8 cellular contexts compared by ENCODE assay signal in the genomic region with DNA sequence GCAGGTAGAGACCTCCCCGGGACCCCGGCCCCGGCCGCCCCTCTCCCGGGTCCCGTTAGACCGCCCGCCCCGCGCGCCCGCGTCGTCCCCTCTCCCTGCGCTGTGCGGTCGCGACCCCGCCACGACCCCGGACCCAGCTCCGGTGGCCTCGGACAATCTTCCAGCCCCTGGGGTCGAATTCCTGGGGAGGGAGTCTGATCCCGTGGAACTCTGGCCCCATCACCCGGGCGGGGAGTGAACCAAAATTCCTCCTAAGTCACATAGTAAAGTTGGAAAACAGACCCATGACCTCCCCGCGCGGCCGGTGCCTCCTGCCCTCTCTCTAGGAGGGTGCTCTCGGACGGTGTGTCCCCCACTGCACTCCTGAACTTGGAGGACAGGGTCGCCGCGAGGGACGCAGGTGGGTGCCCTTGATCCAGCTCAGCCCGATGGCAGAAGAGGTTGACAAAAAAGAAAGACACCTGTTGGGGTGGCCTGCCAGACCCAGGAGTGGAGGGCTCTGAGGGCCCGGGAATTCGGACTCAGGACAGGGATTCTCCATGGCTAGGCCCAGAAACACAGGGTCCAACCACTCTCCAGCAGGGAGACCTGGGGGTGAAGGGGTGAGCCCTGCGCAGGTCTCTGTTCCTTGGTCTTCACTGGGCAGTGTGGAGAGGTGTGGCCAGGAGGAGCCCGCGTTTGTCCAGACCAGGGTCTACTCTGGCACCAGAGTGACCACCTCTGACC. TPM values are rescaled to one million over a fixed set of nuclear protein-coding genes. Genes with fewer than 3 reads are reported as not detected.
A peak's percentile ranks its signal among the peaks of the same experiment; 100 is the strongest.
DNase-seq lines count a peak whose midpoint lies in the region; ATAC-seq and TF ChIP-seq lines count a peak whose summit lies in the region.

No MANE protein-coding gene starts in this region.

- no peaks in the 10 kb centered on the region for H3K36me3 Mint-ChIP-seq in activated CD8-positive, alpha-beta T cell treated with anti-CD3 and anti-CD28 coated beads, Interleukin-2, amount 10 ng/mL, durations not matched to agents 7 days and 5 days (ENCODE audit: low read depth)

- intact Hi-C loops in left ventricle myocardium inferior (cut with micrococcal nuclease): no loop called here

- TF ChIP-seq CTCF in left ventricle myocardium inferior (IDR thresholded peaks at IDR 0.05; ENCODE audit: borderline replicate concordance): no peak

- no peak for DNase-seq in activated CD8-positive, alpha-beta T cell treated with anti-CD3 and anti-CD28 coated beads, Interleukin-2, amount 10 ng/mL, durations not matched to agents 7 days and 5 days
- peak; percentile 51 for DNase-seq in left ventricle myocardium inferior
- DNase-seq in NCI-H146 treated with DMSO at 0.1 percent for 48 hours (lab: John Stamatoyannopoulos, UW; ENCODE audit: unreplicated experiment): no peak
- no peak for DNase-seq in NCI-H510A (lab: John Stamatoyannopoulos, UW)
- DNase-seq in hypothalamus (lab: John Stamatoyannopoulos, UW): no peak
- DNase-seq in NCI-H526 (lab: John Stamatoyannopoulos, UW): no peak

- H3K27me3 ChIP-seq in left ventricle myocardium inferior (ENCODE audit: low read depth) (no peaks in the 10 kb centered on the region), rectal smooth muscle tissue (ENCODE audit: control insufficient read depth, insufficient read depth, low read length) (peaks cover 4% of the 10 kb centered on the region)

- H3K36me3 ChIP-seq in ES-I3 (ENCODE audit: insufficient read depth, low read length) (no peaks in the 10 kb centered on the region), left ventricle myocardium inferior (no peaks in the 10 kb centered on the region), rectal smooth muscle tissue (ENCODE audit: control insufficient read depth, insufficient read depth, low read length) (no peaks in the 10 kb centered on the region)

- POLR2A ChIA-PET in activated CD8-positive, alpha-beta T cell treated with anti-CD3 and anti-CD28 coated beads, Interleukin-2, amount 10 ng/mL, durations not matched to agents 7 days and 5 days (lab: Charles Lee): interaction anchor here (0.6 kb wide), 1 partner anchor 312 kb away, joined by 3 read pairs; no protein-coding TSS in a partner anchor

- H3K4me1 Mint-ChIP-seq in activated CD8-positive, alpha-beta T cell treated with anti-CD3 and anti-CD28 coated beads, Interleukin-2, amount 10 ng/mL, durations not matched to agents 7 days and 5 days (ENCODE audit: low read depth): peaks cover 36% of the 10 kb centered on the region

- peaks cover 25% of the 10 kb centered on the region for H3K27me3 Mint-ChIP-seq in activated CD8-positive, alpha-beta T cell treated with anti-CD3 and anti-CD28 coated beads, Interleukin-2, amount 10 ng/mL, durations not matched to agents 7 days and 5 days (ENCODE audit: low read depth)

- H3K27ac Mint-ChIP-seq in activated CD8-positive, alpha-beta T cell treated with anti-CD3 and anti-CD28 coated beads, Interleukin-2, amount 10 ng/mL, durations not matched to agents 7 days and 5 days: no peak overlapping the region

- ATAC-seq in activated CD8-positive, alpha-beta T cell treated with anti-CD3 and anti-CD28 coated beads, Interleukin-2, amount 10 ng/mL, durations not matched to agents 7 days and 5 days: no peak

- H3K4me1 ChIP-seq in ES-I3 (ENCODE audit: insufficient read depth, low read length) (peaks cover 16% of the 10 kb centered on the region), left ventricle myocardium inferior (peaks cover 54% of the 10 kb centered on the region), rectal smooth muscle tissue (ENCODE audit: control insufficient read depth, insufficient read depth, low read length) (no peaks in the 10 kb centered on the region)

- peak overlapping the region; percentile 93 for H3K27ac ChIP-seq in left ventricle myocardium inferior (replicated peaks)
- peak overlapping the region; percentile 72 for H3K27ac ChIP-seq in rectal smooth muscle tissue (ENCODE audit: low read depth, low read length)

- peak overlapping the region; percentile 73 for H3K4me3 Mint-ChIP-seq in activated CD8-positive, alpha-beta T cell treated with anti-CD3 and anti-CD28 coated beads, Interleukin-2, amount 10 ng/mL, durations not matched to agents 7 days and 5 days

- no peaks in the 10 kb centered on the region for H3K9me3 Mint-ChIP-seq in activated CD8-positive, alpha-beta T cell treated with anti-CD3 and anti-CD28 coated beads, Interleukin-2, amount 10 ng/mL, durations not matched to agents 7 days and 5 days (ENCODE audit: insufficient read depth)

- H3K4me3 ChIP-seq in left ventricle myocardium inferior: peak overlapping the region; percentile 70
- peak overlapping the region; percentile 55 for H3K4me3 ChIP-seq in rectal smooth muscle tissue (ENCODE audit: low read length)

- H3K9me3 ChIP-seq in ES-I3 (ENCODE audit: control insufficient read depth, insufficient read depth, low read length) (no peaks in the 10 kb centered on the region), left ventricle myocardium inferior (replicated peaks) (no peaks in the 10 kb centered on the region)

- H3K9ac ChIP-seq in ES-I3 (ENCODE audit: low read depth, low read length) (peak overlapping the region; percentile 83), rectal smooth muscle tissue (ENCODE audit: low read length) (no peak overlapping the region)

- CTCF ChIA-PET in activated CD8-positive, alpha-beta T cell treated with anti-CD3 and anti-CD28 coated beads, Interleukin-2, amount 10 ng/mL, durations not matched to agents 7 days and 5 days (lab: Charles Lee): interaction anchor here (1.1 to 2.1 kb wide), 3 partner anchors 10 to 70 kb away, joined by 3 to 7 read pairs (median 4); no protein-coding TSS in a partner anchor

RNA-seq across cellular contexts. Expression of a gene that starts 0.5 kb away (rescaled TPM):
- total RNA-seq in activated CD8-positive, alpha-beta T cell treated with anti-CD3 and anti-CD28 coated beads, Interleukin-2, amount 10 ng/mL, durations not matched to agents 7 days and 5 days: not detected
- 46.3 TPM for total RNA-seq in left ventricle myocardium inferior

RNA-seq across cellular contexts. Expression of a gene that starts 29.8 kb away (rescaled TPM):
- total RNA-seq in activated CD8-positive, alpha-beta T cell treated with anti-CD3 and anti-CD28 coated beads, Interleukin-2, amount 10 ng/mL, durations not matched to agents 7 days and 5 days: 100 to 1,000 TPM; 249 to 261 TPM
- total RNA-seq in left ventricle myocardium inferior: 97.0 TPM

RNA-seq across cellular contexts. Expression of a gene that starts 34.1 kb away (rescaled TPM):
- not detected for total RNA-seq in activated CD8-positive, alpha-beta T cell treated with anti-CD3 and anti-CD28 coated beads, Interleukin-2, amount 10 ng/mL, durations not matched to agents 7 days and 5 days
- total RNA-seq in left ventricle myocardium inferior: 0.44 TPM

RNA-seq across cellular contexts. Expression of a gene that starts 41.8 kb away (rescaled TPM):
- under 1 TPM; 0.71 to 0.78 TPM for total RNA-seq in activated CD8-positive, alpha-beta T cell treated with anti-CD3 and anti-CD28 coated beads, Interleukin-2, amount 10 ng/mL, durations not matched to agents 7 days and 5 days
- 20.1 TPM for total RNA-seq in left ventricle myocardium inferior

Comparison
In these comparisons a context has a peak if more than half of its experiments do, and no peak if none do; other contexts are left out.
1. RNA of a gene that starts 0.5 kb away (total RNA-seq): 46.3 TPM in left ventricle myocardium inferior (single experiment); not detected in activated CD8-positive, alpha-beta T cell treated with anti-CD3 and anti-CD28 coated beads, Interleukin-2, amount 10 ng/mL, durations not matched to agents 7 days and 5 days; every median in the first group is over 10 times any median in the second.